2 cellular contexts compared by ENCODE assay signal in genomic region chr9:136852664-136853595, GRCh38.
TF ChIP-seq lines count a peak whose summit lies in the region.

No MANE protein-coding gene starts in this region.

TF ChIP-seq in IMR-90, 13 proteins besides CTCF, POLR2A, EP300 and RAD21:
- no peak for TF ChIP-seq ELK1 (IDR thresholded peaks at IDR 0.05; ENCODE audit: borderline replicate concordance, low read depth, low read length)

TF ChIP-seq in H1, 55 proteins besides CTCF, POLR2A, EP300 and RAD21:
- TF ChIP-seq POLR2AphosphoS5 (IDR thresholded peaks at IDR 0.05; ENCODE audit: low read depth, low read length) (0 out of 2 replicates have a peak, but pooled peaks have one; percentile 17), ATF3 (IDR thresholded peaks at IDR 0.05; ENCODE audit: insufficient read depth, low read depth, low read length) (no peak)
TF ChIP-seq in H1: peak in this region for 1.
